In genomic region chr1:156767101-156767878, GRCh38 we compare ENCODE assay signal across 8 cellular contexts. TPM values are rescaled to one million over a fixed set of nuclear protein-coding genes. Genes with fewer than 3 reads are reported as not detected.
DNase-seq lines count a peak whose midpoint lies in the region; ATAC-seq lines count a peak whose summit lies in the region.

TSS of gene PRCC (plus strand) at chr1:156767535. CDS start at chr1:156767772, 237 bp downstream.

- H3K36me3 Mint-ChIP-seq in activated CD4-positive, alpha-beta T cell treated with anti-CD3 and anti-CD28 coated beads, Interleukin-2, amount 10 ng/mL, durations not matched to agents 7 days and 5 days (ENCODE audit: low read depth) = peaks cover 26% of the 10 kb centered on the region

- H3K9ac ChIP-seq in BLaER1 = peak within 1 kb of the TSS; percentile 98

- H3K36me3 ChIP-seq in BLaER1 = peaks cover 25% of the 10 kb centered on the region

- peak within 1 kb of the TSS; percentile 97 for H3K4me2 ChIP-seq in BLaER1

- H4K20me1 ChIP-seq in BLaER1 = peaks cover 31% of the 10 kb centered on the region

- CTCF ChIA-PET in activated CD4-positive, alpha-beta T cell treated with anti-CD3 and anti-CD28 coated beads, Interleukin-2, amount 10 ng/mL, durations not matched to agents 7 days and 5 days (lab: Charles Lee) = interaction anchor here (0.8 to 4.6 kb wide), 11 partner anchors 12 to 126 kb away, joined by 3 to 31 read pairs (median 5); partner anchors contain the start of genes HDGF, ISG20L2, METTL25B and MRPL24

- H3K27ac ChIP-seq in BLaER1 = peak within 1 kb of the TSS; percentile 97

- peak; percentile 92 for ATAC-seq in GM19324 (IDR thresholded peaks at IDR 0.05; ENCODE audit: low FRiP score, unreplicated experiment)
- ATAC-seq in HG03469 (IDR thresholded peaks at IDR 0.05; ENCODE audit: unreplicated experiment) = peak; percentile 82
- peak; percentile 92 for ATAC-seq in left lobe of liver

- no peaks in the 10 kb centered on the region for H3K27me3 ChIP-seq in BLaER1

- H3K4me3 ChIP-seq in BLaER1 = peak within 1 kb of the TSS; percentile 85

- POLR2A ChIA-PET in activated CD4-positive, alpha-beta T cell treated with anti-CD3 and anti-CD28 coated beads, Interleukin-2, amount 10 ng/mL, durations not matched to agents 7 days and 5 days (lab: Charles Lee) = interaction anchor here (0.6 to 1.0 kb wide), 4 partner anchors 15 to 39 kb away, joined by 4 to 5 read pairs (median 4); partner anchors contain the start of genes ISG20L2, METTL25B and MRPL24

- H3K27me3 Mint-ChIP-seq in activated CD4-positive, alpha-beta T cell treated with anti-CD3 and anti-CD28 coated beads, Interleukin-2, amount 10 ng/mL, durations not matched to agents 7 days and 5 days = no peaks in the 10 kb centered on the region

- H3K27ac Mint-ChIP-seq in activated CD4-positive, alpha-beta T cell treated with anti-CD3 and anti-CD28 coated beads, Interleukin-2, amount 10 ng/mL, durations not matched to agents 7 days and 5 days = no peak within 1 kb of the TSS

- H3K9me3 ChIP-seq in BLaER1 = no peaks in the 10 kb centered on the region

- DNase-seq in NCI-H526 treated with DMSO at 0.1 percent for 48 hours (lab: John Stamatoyannopoulos, UW) (peak; percentile 100), dedifferentiated amniotic fluid mesenchymal stem cell (ENCODE audit: extremely low spot score) (peak; percentile 100), left lobe of liver (ENCODE audit: low spot score) (peak; percentile 99)
- DNase-seq in activated CD4-positive, alpha-beta T cell treated with anti-CD3 and anti-CD28 coated beads, Interleukin-2, amount 10 ng/mL, durations not matched to agents 7 days and 5 days = peak; percentile 99
- peak; percentile 97 for DNase-seq in stimulated activated CD4-positive, alpha-beta T cell treated with anti-CD3 and anti-CD28 coated beads, Interleukin-2, amount 100 ng/mL, for 4 hours (ENCODE audit: low read depth)

- no peak within 1 kb of the TSS for H3K4me3 Mint-ChIP-seq in activated CD4-positive, alpha-beta T cell treated with anti-CD3 and anti-CD28 coated beads, Interleukin-2, amount 10 ng/mL, durations not matched to agents 7 days and 5 days

- peaks cover 41% of the 10 kb centered on the region for H3K4me1 Mint-ChIP-seq in activated CD4-positive, alpha-beta T cell treated with anti-CD3 and anti-CD28 coated beads, Interleukin-2, amount 10 ng/mL, durations not matched to agents 7 days and 5 days

- H3K9me3 Mint-ChIP-seq in activated CD4-positive, alpha-beta T cell treated with anti-CD3 and anti-CD28 coated beads, Interleukin-2, amount 10 ng/mL, durations not matched to agents 7 days and 5 days = no peaks in the 10 kb centered on the region

- peaks cover 47% of the 10 kb centered on the region for H3K4me1 ChIP-seq in BLaER1

RNA-seq across cellular contexts. Expression of gene PRCC, which starts in this region (rescaled TPM):
- total RNA-seq in activated CD4-positive, alpha-beta T cell treated with anti-CD3 and anti-CD28 coated beads, Interleukin-2, amount 10 ng/mL, durations not matched to agents 7 days and 5 days = 10 to 100 TPM; 70.6 to 87.7 TPM
- 19.3 TPM for total RNA-seq in left lobe of liver

Comparison
In these comparisons a context has a peak if more than half of its experiments do, and no peak if none do; other contexts are left out.
1. Peak in every context shown above with its lines: DNase-seq, ATAC-seq, H3K4me3 ChIP-seq and H3K27ac ChIP-seq.